19 cellular contexts compared by ENCODE assay signal in the genomic region with DNA sequence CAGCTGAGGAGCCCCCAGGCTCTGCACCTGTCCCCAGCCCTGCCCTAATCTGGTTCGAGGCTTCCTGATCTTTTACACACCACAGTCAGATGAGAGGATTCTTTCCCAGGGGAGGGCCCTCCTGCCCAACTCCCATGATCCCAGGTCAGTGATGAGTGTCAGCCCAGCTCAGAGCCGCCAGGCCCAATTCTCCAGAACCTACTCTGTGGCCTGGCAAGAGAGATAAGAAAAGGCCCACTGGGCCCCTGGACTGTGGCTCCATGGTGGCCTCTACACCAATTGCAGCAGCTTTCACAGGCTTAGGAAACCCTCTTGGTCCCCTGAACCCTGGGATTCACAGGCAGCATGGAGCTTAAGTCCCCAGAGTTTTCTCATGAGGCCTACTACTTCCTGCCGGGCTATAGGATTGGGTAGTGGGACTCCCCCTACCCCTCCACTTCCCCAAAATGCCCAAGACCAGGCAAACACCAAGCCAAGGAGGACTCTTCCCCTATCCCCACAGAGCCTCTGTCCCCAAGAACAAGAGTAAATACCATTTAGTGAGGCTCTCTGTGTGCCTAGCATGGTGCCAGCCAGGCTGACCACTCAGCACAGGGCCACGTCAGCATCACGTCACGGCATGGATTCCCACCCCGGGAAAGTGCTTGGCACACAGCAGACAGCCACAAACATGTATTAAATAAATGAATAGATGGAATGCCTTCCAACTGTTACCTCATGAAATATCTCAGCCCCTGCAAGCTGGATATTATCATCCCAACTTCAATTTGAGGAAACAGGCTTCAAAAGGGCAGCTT.
A peak's percentile ranks its signal among the peaks of the same experiment; 100 is the strongest.
DNase-seq lines count a peak whose midpoint lies in the region; ATAC-seq and TF ChIP-seq lines count a peak whose summit lies in the region.
"Had no signal": no experiment of that assay in that cellular context is flagged by ENCODE, and none has a peak within 500 bp of the region (broad histone marks: within the 10 kb centered on the region; RNA-seq: fewer than 3 reads in every experiment).

No MANE protein-coding gene starts in this region.

- no peak for TF ChIP-seq EP300 in upper lobe of left lung (IDR thresholded peaks at IDR 0.05)

- intact Hi-C loops in posterior vena cava (cut with DNase I), result no loop called here

- no peak overlapping the region for H3K4me3 ChIP-seq in upper lobe of left lung
- H3K4me3 ChIP-seq: pancreas had no signal

- WGBS in upper lobe of left lung, 2 donors, result 88 to 93% methylated on average over 6 to 7 of the region's 7 CpGs

- peaks cover 0 to 18% (median 5%) of the 10 kb centered on the region in 4 donors for H3K4me1 ChIP-seq in upper lobe of left lung
- H3K4me1 ChIP-seq: pancreas had no signal

- TF ChIP-seq CTCF in upper lobe of left lung (IDR thresholded peaks at IDR 0.05), result no peak

- DNase-seq in activated CD8-positive, alpha-beta memory T cell treated with anti-CD3 and anti-CD28 coated beads for 24 hours, result peak; percentile 35
- DNase-seq in activated CD8-positive, alpha-beta memory T cell treated with anti-CD3 and anti-CD28 coated beads, Interleukin-2, amount 50 U/mL, for 48 hours, result no peak
- DNase-seq in ecto neural progenitor cell (ENCODE audit: low spot score) (peak; percentile 32), posterior vena cava (ENCODE audit: low spot score) (peak; percentile 42), upper lobe of left lung (peak; percentile 19), NCI-H1436 (lab: John Stamatoyannopoulos, UW) (no peak)
- no peak for DNase-seq in stimulated activated naive CD8-positive, alpha-beta T cell treated with anti-CD3 and anti-CD28 coated beads, Interleukin-15, Interleukin-2, amounts not matched to agents 100 U/mL and 50 U/mL, for 24 hours
- DNase-seq: central memory CD4-positive, alpha-beta T cell; DMS53; naive B cell; NCI-H1048; NCI-H187 treated with DMSO at 0.1 percent for 48 hours; NCI-H524; right cardiac atrium; SHP77; stimulated activated CD4-positive, alpha-beta T cell treated with anti-CD3 and anti-CD28 coated beads, Interleukin-4, amount 100 ng/mL, for 24 hours had no signal

- H3K9me3 ChIP-seq in upper lobe of left lung, result no peaks in the 10 kb centered on the region
- H3K9me3 ChIP-seq: pancreas had no signal

- peaks cover 0 to 5% (median 0%) of the 10 kb centered on the region in 4 donors for H3K27me3 ChIP-seq in upper lobe of left lung
- H3K27me3 ChIP-seq: pancreas had no signal

- ATAC-seq in upper lobe of left lung (ENCODE audit: low FRiP score in 2 of 2) (no peak), HG02870 (IDR thresholded peaks at IDR 0.05; ENCODE audit: unreplicated experiment) (no peak)
- ATAC-seq in stimulated activated naive CD8-positive, alpha-beta T cell treated with anti-CD3 and anti-CD28 coated beads, Interleukin-15, Interleukin-2, amounts not matched to agents 100 U/mL and 50 U/mL, for 24 hours, result no peak
- ATAC-seq: pancreas; right cardiac atrium; stimulated activated memory B cell treated with anti-CD40 and anti-IgM and Interleukin-4, amounts not matched to agents 10 μg/mL and 1 μg/mL and 100 μg/mL, for 72 hours had no signal

- H3K36me3 ChIP-seq in upper lobe of left lung, result no peaks in the 10 kb centered on the region
- H3K36me3 ChIP-seq: pancreas had no signal

- no peak for TF ChIP-seq POLR2A in upper lobe of left lung (IDR thresholded peaks at IDR 0.05)

- H3K27ac ChIP-seq in upper lobe of left lung, result no peak overlapping the region
- H3K27ac ChIP-seq: pancreas had no signal

Comparison
In these comparisons a context has a peak if more than half of its experiments do, and no peak if none do; other contexts are left out.
1. DNase-seq: peak in activated CD8-positive, alpha-beta memory T cell treated with anti-CD3 and anti-CD28 coated beads for 24 hours (single experiment), ecto neural progenitor cell (single experiment), posterior vena cava (single experiment) and upper lobe of left lung (2 of 2); none in activated CD8-positive, alpha-beta memory T cell treated with anti-CD3 and anti-CD28 coated beads, Interleukin-2, amount 50 U/mL, for 48 hours (single experiment), NCI-H1436 (single experiment) and stimulated activated naive CD8-positive, alpha-beta T cell treated with anti-CD3 and anti-CD28 coated beads, Interleukin-15, Interleukin-2, amounts not matched to agents 100 U/mL and 50 U/mL, for 24 hours (single experiment).